Comparison of ENCODE assay signal across 34 cellular contexts in genomic region chr16:57257455-57258070, GRCh38. TPM values are rescaled to one million over a fixed set of nuclear protein-coding genes. Genes with fewer than 3 reads are reported as not detected.
DNase-seq lines count a peak whose midpoint lies in the region; ATAC-seq, FAIRE-seq and TF ChIP-seq lines count a peak whose summit lies in the region.
"Had no signal": no experiment of that assay in that cellular context is flagged by ENCODE, and none has a peak within 500 bp of the region (broad histone marks: within the 10 kb centered on the region; RNA-seq: fewer than 3 reads in every experiment).

No MANE protein-coding gene starts in this region.

- BruUV-seq in endothelial cell of umbilical vein (replicated peaks; lab: Mats Ljungman, UMichigan): no TSS peak

- H3K79me2 ChIP-seq in endothelial cell of umbilical vein (ENCODE audit: control insufficient read depth, insufficient read depth, low read length): no peaks in the 10 kb centered on the region

- intact Hi-C loops in left cardiac atrium (cut with DNase I) (no loop called here), left ventricle myocardium inferior (cut with micrococcal nuclease) (no loop called here), endothelial cell of umbilical vein (cut with micrococcal nuclease) (no loop called here), upper lobe of right lung (cut with DNase I) (no loop called here)
- intact Hi-C loops in activated CD4-positive, alpha-beta T cell treated with anti-CD3 and anti-CD28 coated beads for 36 hours (cut with DNase I, micrococcal nuclease): no loop called here

- H3K4me2 ChIP-seq in endothelial cell of umbilical vein (ENCODE audit: insufficient read depth, low read length): no peak overlapping the region
- H3K4me2 ChIP-seq: smooth muscle cell had no signal

- no peak overlapping the region for H3K9ac ChIP-seq in endothelial cell of umbilical vein (replicated peaks; ENCODE audit: extremely low read depth, insufficient read depth, low read length)

- no peaks in the 10 kb centered on the region for H3K27me3 ChIP-seq in left ventricle myocardium inferior (ENCODE audit: low read depth)
- H3K27me3 ChIP-seq in endothelial cell of umbilical vein (ENCODE audit: control insufficient read depth in 2 of 2, insufficient read depth in 2 of 2, low read length in 2 of 2): no peaks in the 10 kb centered on the region
- no peaks in the 10 kb centered on the region for H3K27me3 ChIP-seq in upper lobe of right lung
- H3K27me3 ChIP-seq: ascending aorta, pancreas, tibial artery had no signal

- DNase-seq in left cardiac atrium (peak; percentile 10), left ventricle myocardium inferior (no peak), endothelial cell of umbilical vein (ENCODE audit: low read depth, low spot score) (no peak), omental fat pad (ENCODE audit: low spot score) (peak; percentile 17), upper lobe of right lung (peak; percentile 43), NCI-H69 (lab: John Stamatoyannopoulos, UW) (no peak)
- DNase-seq in activated CD4-positive, alpha-beta T cell treated with anti-CD3 and anti-CD28 coated beads for 36 hours: no peak
- DNase-seq: ACHN; activated CD4-positive, CD25-positive, alpha-beta regulatory T cell; activated effector memory CD4-positive, alpha-beta T cell treated with Interleukin-2 at 50 U/mL for 16 hours; activated T-cell treated with anti-CD3 and anti-CD28 coated beads for 4 hours; CD4-positive, alpha-beta memory T cell; DND-41; foreskin fibroblast; NCI-H1092 treated with DMSO at 0.1 percent for 48 hours; NCI-H187 treated with DMSO at 0.1 percent for 48 hours; NCI-H2171; NCI-H510A; RPMI8226; stimulated activated CD4-positive, alpha-beta T cell treated with anti-CD3 and anti-CD28 coated beads, Interleukin-2, amount 100 ng/mL, for 24 hours had no signal

- H3K27ac ChIP-seq in left ventricle myocardium inferior (replicated peaks): no peak overlapping the region
- no peak overlapping the region for H3K27ac ChIP-seq in endothelial cell of umbilical vein (ENCODE audit: insufficient read depth, low read depth, low read length)
- H3K27ac ChIP-seq in upper lobe of right lung: no peak overlapping the region
- H3K27ac ChIP-seq: ascending aorta, pancreas, tibial artery had no signal

- H3K4me3 ChIP-seq in left ventricle myocardium inferior (no peak overlapping the region), endothelial cell of umbilical vein (replicated peaks in 1 of 3; ENCODE audit: insufficient read depth in 1 of 3, low read depth in 1 of 3, low read length in 3 of 3) (no peak overlapping the region), upper lobe of right lung (no peak overlapping the region)
- H3K4me3 ChIP-seq: ascending aorta, lung, pancreas, smooth muscle cell, tibial artery had no signal

- no peak overlapping the region for H2AFZ ChIP-seq in endothelial cell of umbilical vein (ENCODE audit: low read depth, low read length)

- H4K20me1 ChIP-seq in endothelial cell of umbilical vein (replicated peaks; ENCODE audit: control insufficient read depth, extremely low read depth, insufficient read depth, low read length): no peaks in the 10 kb centered on the region

- CTCF ChIA-PET in endothelial cell of umbilical vein (lab: Charles Lee): interaction anchor here (1.3 kb wide), 1 partner anchor 12 kb away, joined by 5 read pairs; the partner anchor contains the start of gene ARL2BP
- CTCF ChIA-PET in activated CD4-positive, alpha-beta T cell treated with anti-CD3 and anti-CD28 coated beads for 36 hours (lab: Charles Lee): interaction anchor here (0.7 to 2.0 kb wide), 2 partner anchors 9 to 421 kb away, joined by 3 to 5 read pairs; no protein-coding TSS in a partner anchor

- H3K9me3 Mint-ChIP-seq in activated CD4-positive, alpha-beta T cell treated with anti-CD3 and anti-CD28 coated beads for 36 hours (ENCODE audit: low read depth): no peaks in the 10 kb centered on the region
- H3K9me3 Mint-ChIP-seq: CD4-positive, alpha-beta memory T cell; nephron; stimulated activated naive CD8-positive, alpha-beta T cell treated with anti-CD3 and anti-CD28 coated beads, Interleukin-15, Interleukin-2, amounts not matched to agents 100 ng/mL and 50 ng/mL, for 24 hours; T-cell had no signal

- peaks cover 17% of the 10 kb centered on the region for H3K4me1 ChIP-seq in left ventricle myocardium inferior
- peaks cover 24% of the 10 kb centered on the region for H3K4me1 ChIP-seq in endothelial cell of umbilical vein (ENCODE audit: control insufficient read depth, extremely low read depth, insufficient read depth, low read length)
- peaks cover 12% of the 10 kb centered on the region for H3K4me1 ChIP-seq in upper lobe of right lung

- no peak for ATAC-seq in left cardiac atrium
- ATAC-seq in omental fat pad (ENCODE audit: low FRiP score): no peak
- ATAC-seq in upper lobe of right lung: no peak
- no peak for ATAC-seq in activated CD4-positive, alpha-beta T cell treated with anti-CD3 and anti-CD28 coated beads for 36 hours
- no peak for ATAC-seq in HG03521 (IDR thresholded peaks at IDR 0.05; ENCODE audit: unreplicated experiment)
- ATAC-seq: esophagus mucosa, pancreas, T-cell had no signal

- H3K9me3 ChIP-seq in left ventricle myocardium inferior (replicated peaks) (no peaks in the 10 kb centered on the region), endothelial cell of umbilical vein (replicated peaks; ENCODE audit: control insufficient read depth, insufficient read depth, low read length) (no peaks in the 10 kb centered on the region), upper lobe of right lung (no peaks in the 10 kb centered on the region)
- H3K9me3 ChIP-seq: ascending aorta, pancreas, tibial artery had no signal

- peaks cover 47% of the 10 kb centered on the region for H3K36me3 ChIP-seq in left ventricle myocardium inferior
- H3K36me3 ChIP-seq in endothelial cell of umbilical vein (ENCODE audit: control insufficient read depth in 2 of 2, extremely low read depth in 1 of 2, insufficient read depth in 2 of 2, low read length in 2 of 2): peaks cover 0 to under 1% of the 10 kb centered on the region in 2 experiments
- H3K36me3 ChIP-seq in upper lobe of right lung: peaks cover 48% of the 10 kb centered on the region

- peaks cover 15% of the 10 kb centered on the region for H3K4me1 Mint-ChIP-seq in activated CD4-positive, alpha-beta T cell treated with anti-CD3 and anti-CD28 coated beads for 36 hours

- TF ChIP-seq CTCF in left ventricle myocardium inferior (IDR thresholded peaks at IDR 0.05; ENCODE audit: borderline replicate concordance): no peak
- no peak for TF ChIP-seq CTCF in endothelial cell of umbilical vein (IDR thresholded peaks at IDR 0.05; ENCODE audit: extremely low read depth in 1 of 2, insufficient read depth in 1 of 2, low read depth in 1 of 2, low read length in 2 of 2)
- no peak for TF ChIP-seq CTCF in omental fat pad (IDR thresholded peaks at IDR 0.05)
- TF ChIP-seq CTCF in upper lobe of right lung (IDR thresholded peaks at IDR 0.05): no peak

- no peaks in the 10 kb centered on the region for H3K9me1 ChIP-seq in endothelial cell of umbilical vein (replicated peaks; ENCODE audit: control insufficient read depth, extremely low read depth, insufficient read depth, low read length)

- POLR2A ChIA-PET in endothelial cell of umbilical vein (lab: Charles Lee): no interaction called here
- POLR2A ChIA-PET in activated CD4-positive, alpha-beta T cell treated with anti-CD3 and anti-CD28 coated beads for 36 hours (lab: Charles Lee): no interaction called here

- no peaks in the 10 kb centered on the region for H3K27me3 Mint-ChIP-seq in activated CD4-positive, alpha-beta T cell treated with anti-CD3 and anti-CD28 coated beads for 36 hours
- H3K27me3 Mint-ChIP-seq: activated naive CD8-positive, alpha-beta T cell; B cell; CD4-positive, alpha-beta memory T cell; stimulated activated naive CD8-positive, alpha-beta T cell treated with anti-CD3 and anti-CD28 coated beads, Interleukin-15, Interleukin-2, amounts not matched to agents 100 ng/mL and 50 ng/mL, for 24 hours; T-cell had no signal

- FAIRE-seq in endothelial cell of umbilical vein (lab: Jason Lieb, UNC): peak; percentile 37
- FAIRE-seq: D721Med, keratinocyte, pancreas had no signal

- peaks cover 5% of the 10 kb centered on the region for H3K36me3 Mint-ChIP-seq in activated CD4-positive, alpha-beta T cell treated with anti-CD3 and anti-CD28 coated beads for 36 hours (ENCODE audit: low read depth)

- H3K4me3 Mint-ChIP-seq in activated CD4-positive, alpha-beta T cell treated with anti-CD3 and anti-CD28 coated beads for 36 hours: no peak overlapping the region
- H3K4me3 Mint-ChIP-seq: activated naive CD8-positive, alpha-beta T cell; B cell; CD4-positive, alpha-beta memory T cell; nephron; stimulated activated naive CD8-positive, alpha-beta T cell treated with anti-CD3 and anti-CD28 coated beads, Interleukin-15, Interleukin-2, amounts not matched to agents 100 ng/mL and 50 ng/mL, for 24 hours; T-cell had no signal

- H3K27ac Mint-ChIP-seq in activated CD4-positive, alpha-beta T cell treated with anti-CD3 and anti-CD28 coated beads for 36 hours: no peak overlapping the region
- H3K27ac Mint-ChIP-seq: B cell; nephron; stimulated activated naive CD8-positive, alpha-beta T cell treated with anti-CD3 and anti-CD28 coated beads, Interleukin-15, Interleukin-2, amounts not matched to agents 100 ng/mL and 50 ng/mL, for 24 hours had no signal

- dilution Hi-C loops in endothelial cell of umbilical vein (cut with MboI; ENCODE audit: extremely low pct_ligation_motif_present, low sequenced_read_pairs): no loop called here

- TF ChIP-seq POLR2A in endothelial cell of umbilical vein (IDR thresholded peaks at IDR 0.05; ENCODE audit: low read depth, low read length): no peak

RNA-seq across cellular contexts. Expression of gene ARL2BP, which starts 12.5 kb away (rescaled TPM):
- total RNA-seq in left cardiac atrium (10 to 100 TPM; 52.3 to 60.3 TPM), left ventricle myocardium inferior (57.8 TPM), endothelial cell of umbilical vein (76.7 and 80.4 TPM in 2 replicates), omental fat pad (10 to 100 TPM; 48.8 to 67.3 (median 65.0) TPM), upper lobe of right lung (60.0 TPM)
- 103 and 111 TPM in 2 replicates for polyA plus RNA-seq in endothelial cell of umbilical vein
- polyA plus RNA-seq in endothelial cell of umbilical vein (2011; cell fraction: cytosol; rRNA removed): 81.7 and 87.7 TPM in 2 replicates
- 33.2 and 36.3 TPM in 2 replicates for polyA plus RNA-seq in endothelial cell of umbilical vein (2011; cell fraction: nucleus; rRNA removed)
- 76.8 and 88.3 TPM in 2 replicates for polyA plus RNA-seq in endothelial cell of umbilical vein (2012)
- polyA minus RNA-seq in endothelial cell of umbilical vein: 73.4 and 77.5 TPM in 2 replicates
- polyA minus RNA-seq in endothelial cell of umbilical vein (2011; cell fraction: cytosol; rRNA and poly(A)+ RNA removed): 27.3 TPM
- 17.6 and 23.6 TPM in 2 replicates for polyA minus RNA-seq in endothelial cell of umbilical vein (2011; cell fraction: nucleus; rRNA and poly(A)+ RNA removed)
- 10 to 100 TPM in 1 of 2 experiments, 1 to 10 TPM in 1; 9.9 to 11.1 TPM for total RNA-seq in activated CD4-positive, alpha-beta T cell treated with anti-CD3 and anti-CD28 coated beads for 36 hours

RNA-seq across cellular contexts. Expression of gene PLLP, which starts 26.9 kb away (rescaled TPM):
- 1 to 10 TPM; 5.0 to 8.2 TPM for total RNA-seq in left cardiac atrium
- 5.2 TPM for total RNA-seq in left ventricle myocardium inferior
- 3.1 and 4.4 TPM in 2 replicates for total RNA-seq in endothelial cell of umbilical vein
- 14.4 and 19.3 TPM in 2 replicates for polyA plus RNA-seq in endothelial cell of umbilical vein
- 8.6 and 9.4 TPM in 2 replicates for polyA plus RNA-seq in endothelial cell of umbilical vein (2011; cell fraction: cytosol; rRNA removed)
- 2.9 and 4.0 TPM in 2 replicates for polyA plus RNA-seq in endothelial cell of umbilical vein (2011; cell fraction: nucleus; rRNA removed)
- polyA plus RNA-seq in endothelial cell of umbilical vein (2012): 2.6 and 2.9 TPM in 2 replicates
- 4.8 and 5.6 TPM in 2 replicates for polyA minus RNA-seq in endothelial cell of umbilical vein
- 41.6 TPM for polyA minus RNA-seq in endothelial cell of umbilical vein (2011; cell fraction: cytosol; rRNA and poly(A)+ RNA removed)
- polyA minus RNA-seq in endothelial cell of umbilical vein (2011; cell fraction: nucleus; rRNA and poly(A)+ RNA removed): 1.4 and 1.6 TPM in 2 replicates
- total RNA-seq in omental fat pad: 10 to 100 TPM in 3 of 4 donors, 1 to 10 TPM in 1; 9.0 to 49.1 (median 12.2) TPM
- total RNA-seq in upper lobe of right lung: 104 TPM
- total RNA-seq in activated CD4-positive, alpha-beta T cell treated with anti-CD3 and anti-CD28 coated beads for 36 hours: under 1 TPM; 0.30 to 0.33 TPM
- total RNA-seq: B cell, smooth muscle cell had no signal

Comparison
In these comparisons a context has a peak if more than half of its experiments do, and no peak if none do; other contexts are left out.
1. DNase-seq: peak in left cardiac atrium (single experiment), omental fat pad (single experiment) and upper lobe of right lung (single experiment); none in left ventricle myocardium inferior (single experiment), endothelial cell of umbilical vein (single experiment), NCI-H69 (single experiment) and activated CD4-positive, alpha-beta T cell treated with anti-CD3 and anti-CD28 coated beads for 36 hours (single experiment).